In genomic region chr6:7311171-7311570, GRCh38 we compare ENCODE assay signal across 11 cellular contexts. TPM values are rescaled to one million over a fixed set of nuclear protein-coding genes. Genes with fewer than 3 reads are reported as not detected.
DNase-seq lines count a peak whose midpoint lies in the region; ATAC-seq and TF ChIP-seq lines count a peak whose summit lies in the region.
"Had no signal": no experiment of that assay in that cellular context is flagged by ENCODE, and none has a peak within 500 bp of the region (broad histone marks: within the 10 kb centered on the region; RNA-seq: fewer than 3 reads in every experiment).

No MANE protein-coding gene starts in this region.

- H3K27ac ChIP-seq in subcutaneous abdominal adipose tissue (ENCODE audit: low read depth, low read length) = peak overlapping the region; percentile 33

- no peak for DNase-seq in activated naive CD4-positive, alpha-beta T cell treated with Interleukin-2 at 50 U/mL for 16 hours
- DNase-seq in WTC11 (ENCODE audit: low spot score) (no peak), fibroblast of villous mesenchyme (ENCODE audit: low read depth) (peak; percentile 44), GOT3 (lab: John Stamatoyannopoulos, UW) (no peak)
- no peak for DNase-seq in activated effector memory CD4-positive, alpha-beta T cell treated with Interleukin-2 at 50 U/mL for 16 hours
- DNase-seq: NCI-H2081 treated with DMSO at 0.1 percent for 48 hours; stimulated activated CD4-positive, alpha-beta T cell treated with anti-CD3 and anti-CD28 coated beads, Interleukin-2, amount 100 ng/mL, for 48 hours had no signal

- peak overlapping the region; percentile 82 for H3K4me3 Mint-ChIP-seq in activated naive CD4-positive, alpha-beta T cell treated with anti-CD3 and anti-CD28 coated beads, Interleukin-2, amount 50 U/mL, for 24 hours
- H3K4me3 Mint-ChIP-seq in WTC11 = peak overlapping the region; percentile 62

- POLR2A ChIA-PET in WTC11 (lab: Charles Lee) = no interaction called here

- H3K36me3 ChIP-seq in subcutaneous abdominal adipose tissue (ENCODE audit: control insufficient read depth in 5 of 5, insufficient read depth in 5 of 5, low read length in 5 of 5) = peaks cover 17 to 31% (median 24%) of the 10 kb centered on the region in 5 donors

- H3K4me3 ChIP-seq in fibroblast of villous mesenchyme (ENCODE audit: low read depth, low read length) = peak overlapping the region; percentile 80
- H3K4me3 ChIP-seq in subcutaneous abdominal adipose tissue (ENCODE audit: low read depth in 1 of 5, low read length in 5 of 5) = no peak overlapping the region

- no peaks in the 10 kb centered on the region for H3K9me3 Mint-ChIP-seq in activated naive CD4-positive, alpha-beta T cell treated with anti-CD3 and anti-CD28 coated beads, Interleukin-2, amount 50 U/mL, for 24 hours
- H3K9me3 Mint-ChIP-seq in WTC11 = peaks cover 3% of the 10 kb centered on the region
- H3K9me3 Mint-ChIP-seq: dendritic cell treated with granulocyte-macrophage colony-stimulating factor and Interleukin-4, amounts not matched to agents 40 ng/mL and 50 ng/mL, for 4 days had no signal

- no peak overlapping the region for H3K27ac Mint-ChIP-seq in activated naive CD4-positive, alpha-beta T cell treated with anti-CD3 and anti-CD28 coated beads, Interleukin-2, amount 50 U/mL, for 24 hours
- H3K27ac Mint-ChIP-seq in WTC11 = peak overlapping the region; percentile 15; the same call in 1 of the 2 replicates

- CTCF ChIA-PET in WTC11 (lab: Charles Lee) = no interaction called here

- H3K27me3 Mint-ChIP-seq in activated naive CD4-positive, alpha-beta T cell treated with anti-CD3 and anti-CD28 coated beads, Interleukin-2, amount 50 U/mL, for 24 hours = no peaks in the 10 kb centered on the region
- no peaks in the 10 kb centered on the region for H3K27me3 Mint-ChIP-seq in WTC11 (ENCODE audit: low read depth)
- H3K27me3 Mint-ChIP-seq: dendritic cell treated with granulocyte-macrophage colony-stimulating factor and Interleukin-4, amounts not matched to agents 40 ng/mL and 50 ng/mL, for 4 days had no signal

- no peak for ATAC-seq in WTC11
- ATAC-seq in HG02571 (IDR thresholded peaks at IDR 0.05; ENCODE audit: unreplicated experiment) = no peak

- H3K9me3 ChIP-seq in subcutaneous abdominal adipose tissue (ENCODE audit: control insufficient read depth in 5 of 5, low read length in 5 of 5) = no peaks in the 10 kb centered on the region

- H3K36me3 Mint-ChIP-seq in activated naive CD4-positive, alpha-beta T cell treated with anti-CD3 and anti-CD28 coated beads, Interleukin-2, amount 50 U/mL, for 24 hours = peaks cover 23% of the 10 kb centered on the region
- H3K36me3 Mint-ChIP-seq in WTC11 = peaks cover 32% of the 10 kb centered on the region

- TF ChIP-seq CTCF in WTC11 (IDR thresholded peaks at IDR 0.05) (no peak), fibroblast of villous mesenchyme (IDR thresholded peaks at IDR 0.05; ENCODE audit: insufficient read depth, low read depth, low read length) (no peak)

- peaks cover 5 to 39% (median 24%) of the 10 kb centered on the region in 5 donors for H3K4me1 ChIP-seq in subcutaneous abdominal adipose tissue (ENCODE audit: control insufficient read depth in 5 of 5, insufficient read depth in 5 of 5, low read length in 5 of 5)

- peak overlapping the region in 1 of 5 donors; percentile 53 for H3K9ac ChIP-seq in subcutaneous abdominal adipose tissue (ENCODE audit: low read length in 5 of 5)

- H3K4me1 Mint-ChIP-seq in activated naive CD4-positive, alpha-beta T cell treated with anti-CD3 and anti-CD28 coated beads, Interleukin-2, amount 50 U/mL, for 24 hours = peaks cover 54% of the 10 kb centered on the region
- H3K4me1 Mint-ChIP-seq in WTC11 = peaks cover 12% of the 10 kb centered on the region

- no peaks in the 10 kb centered on the region for H3K27me3 ChIP-seq in subcutaneous abdominal adipose tissue (ENCODE audit: control insufficient read depth in 5 of 5, insufficient read depth in 4 of 5, low read length in 5 of 5)

TF ChIP-seq in WTC11, 78 proteins besides CTCF, POLR2A, EP300 and RAD21:
- no peak for TF ChIP-seq TEAD1 (CRISPR knock-in tag; IDR thresholded peaks at IDR 0.05)
- no peak for TF ChIP-seq GTF2I (CRISPR knock-in tag; conservative IDR thresholded peaks at IDR 0.05)
- TF ChIP-seq CREM (CRISPR knock-in tag; IDR thresholded peaks at IDR 0.05) = no peak
- no peak for TF ChIP-seq NR1H2 (CRISPR knock-in tag; IDR thresholded peaks at IDR 0.05)
- TF ChIP-seq MXD4 (CRISPR knock-in tag; IDR thresholded peaks at IDR 0.05; ENCODE audit: borderline replicate concordance) = no peak
- TF ChIP-seq OVOL2 (CRISPR knock-in tag; IDR thresholded peaks at IDR 0.05; ENCODE audit: borderline replicate concordance) = no peak
- TF ChIP-seq NFATC4 (CRISPR knock-in tag; IDR thresholded peaks at IDR 0.05) = no peak
- TF ChIP-seq GABPB1 (CRISPR knock-in tag; IDR thresholded peaks at IDR 0.05) = no peak
- TF ChIP-seq PRDM15 (CRISPR knock-in tag; IDR thresholded peaks at IDR 0.05) = no peak
- TF ChIP-seq FOXJ3 (CRISPR knock-in tag; IDR thresholded peaks at IDR 0.05; ENCODE audit: borderline replicate concordance) = no peak
- TF ChIP-seq EMX1 (CRISPR knock-in tag; IDR thresholded peaks at IDR 0.05) = no peak

RNA-seq across cellular contexts. Expression of gene SSR1, which starts 1.8 kb away (rescaled TPM):
- total RNA-seq in WTC11 (2021) (86.4 to 96.7 TPM (median 91.6 TPM) in 3 replicates), fibroblast of villous mesenchyme (91.2 and 203 TPM in 2 replicates)
